1 cellular context compared by ENCODE assay signal in the genomic region with DNA sequence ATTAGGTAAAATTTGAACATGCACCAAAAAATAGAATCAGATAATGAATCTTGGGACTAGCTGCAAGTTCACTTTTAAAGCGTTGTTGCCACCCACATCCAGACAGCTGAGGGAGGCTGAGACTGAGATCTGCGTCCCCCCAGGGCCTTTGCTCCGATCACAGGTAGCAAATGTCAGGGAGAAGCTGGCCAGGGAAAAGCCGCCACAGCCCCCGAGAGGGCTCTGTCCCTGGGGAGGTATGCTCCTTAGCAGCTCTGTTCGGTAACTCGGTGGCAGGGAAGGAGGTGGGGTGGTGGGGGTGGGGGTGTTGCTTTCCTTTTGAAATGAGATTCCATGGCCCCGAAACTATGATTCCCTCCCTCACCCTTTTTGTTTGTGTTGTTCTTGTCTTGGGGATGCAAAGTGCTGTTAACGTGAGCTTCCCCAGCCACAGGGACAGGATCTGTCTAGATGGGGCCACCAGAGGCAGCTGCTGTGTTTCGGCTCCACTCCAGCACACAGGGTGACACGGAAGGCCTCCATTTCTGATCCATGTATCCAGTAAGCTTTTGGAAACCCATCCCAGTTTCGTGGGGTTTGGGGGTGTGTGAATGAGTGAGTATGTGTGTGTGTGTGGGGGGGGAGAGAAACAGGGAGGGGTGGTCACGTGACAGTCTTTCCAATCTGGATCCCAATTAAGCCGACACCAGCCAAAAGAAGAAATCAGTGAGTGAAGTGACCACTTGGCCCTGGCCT.
A peak's percentile ranks its signal among the peaks of the same experiment; 100 is the strongest.
TF ChIP-seq lines count a peak whose summit lies in the region.

No MANE protein-coding gene starts in this region.

TF ChIP-seq in WTC11, 78 proteins besides CTCF, POLR2A, EP300 and RAD21 (continued from another document):
- TF ChIP-seq, protein P1, sequence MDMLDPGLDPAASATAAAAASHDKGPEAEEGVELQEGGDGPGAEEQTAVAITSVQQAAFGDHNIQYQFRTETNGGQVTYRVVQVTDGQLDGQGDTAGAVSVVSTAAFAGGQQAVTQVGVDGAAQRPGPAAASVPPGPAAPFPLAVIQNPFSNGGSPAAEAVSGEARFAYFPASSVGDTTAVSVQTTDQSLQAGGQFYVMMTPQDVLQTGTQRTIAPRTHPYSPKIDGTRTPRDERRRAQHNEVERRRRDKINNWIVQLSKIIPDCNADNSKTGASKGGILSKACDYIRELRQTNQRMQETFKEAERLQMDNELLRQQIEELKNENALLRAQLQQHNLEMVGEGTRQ (CRISPR knock-in tag; IDR thresholded peaks at IDR 0.05): peak; percentile 79
- TF ChIP-seq TEAD1 (CRISPR knock-in tag; IDR thresholded peaks at IDR 0.05): no peak
- TF ChIP-seq ZNF138 (CRISPR knock-in tag; conservative IDR thresholded peaks at IDR 0.05): no peak
TF ChIP-seq in WTC11: peak in this region for 3.
